ENCODE assay signal across 19 cellular contexts in genomic region chr1:109629372-109630030, GRCh38. TPM values are rescaled to one million over a fixed set of nuclear protein-coding genes. Genes with fewer than 3 reads are reported as not detected.
DNase-seq lines count a peak whose midpoint lies in the region; ATAC-seq and TF ChIP-seq lines count a peak whose summit lies in the region.
"Had no signal": no experiment of that assay in that cellular context is flagged by ENCODE, and none has a peak within 500 bp of the region (broad histone marks: within the 10 kb centered on the region; RNA-seq: fewer than 3 reads in every experiment).

No MANE protein-coding gene starts in this region.

- H3K36me3 Mint-ChIP-seq in WTC11, result peaks cover 30% of the 10 kb centered on the region
- H3K36me3 Mint-ChIP-seq in type B pancreatic cell, result peaks cover 4% of the 10 kb centered on the region

- in situ Hi-C loops in gastrocnemius medialis (cut with MboI; ENCODE audit: low sequenced_read_pairs in 4 of 4), result loop anchor here (10.0 kb wide), 2 partner anchors 85 to 355 kb away; partner anchors contain the start of genes GNAI3 (in 3 of the 4) and AHCYL1 (in 2 of the 4)

- peaks cover 0 to 6% of the 10 kb centered on the region in 2 donors for H3K4me1 ChIP-seq in right atrium auricular region
- no peaks in the 10 kb centered on the region for H3K4me1 ChIP-seq in gastrocnemius medialis

- DNase-seq in right atrium auricular region (ENCODE audit: low spot score) (peak; percentile 52), Right ventricle myocardium inferior (ENCODE audit: missing footprints) (no peak), WTC11 (ENCODE audit: low spot score) (no peak), lower leg skin (ENCODE audit: low spot score in 2 of 2) (peak; percentile 11 to 83), type B pancreatic cell (ENCODE audit: extremely low spot score, unreplicated experiment) (peak; percentile 61), gastrocnemius medialis (no peak), DMS114 treated with DMSO at 0.1 percent for 48 hours (lab: John Stamatoyannopoulos, UW; ENCODE audit: unreplicated experiment) (no peak)
- DNase-seq: DMS79; Kasumi-1; MG63; NCI-H1048; NCI-H1436 treated with DMSO at 0.1 percent for 48 hours; NK-92 treated with Interleukin-12 subunit alpha and Interleukin-12 subunit beta, amount 100 ng/mL, for 24 hours; Right ventricle myocardium superior had no signal

- 82 to 87% methylated on average over 9 to 10 of the region's 10 CpGs for WGBS in lower leg skin, 2 donors

- H3K27ac ChIP-seq in right atrium auricular region (no peak overlapping the region), gastrocnemius medialis (no peak overlapping the region)
- H3K27ac ChIP-seq: BLaER1, Peyer's patch had no signal

- no peaks in the 10 kb centered on the region for H3K9me3 Mint-ChIP-seq in WTC11
- H3K9me3 Mint-ChIP-seq in type B pancreatic cell, result no peaks in the 10 kb centered on the region
- H3K9me3 Mint-ChIP-seq: H9 had no signal

- H3K9me3 ChIP-seq in right atrium auricular region, result no peaks in the 10 kb centered on the region
- H3K9me3 ChIP-seq in gastrocnemius medialis, result no peaks in the 10 kb centered on the region
- H3K9me3 ChIP-seq: BLaER1, MG63, Peyer's patch had no signal

- POLR2A ChIA-PET in WTC11 (lab: Charles Lee), result no interaction called here

- H3K27me3 Mint-ChIP-seq in WTC11 (ENCODE audit: low read depth) (no peaks in the 10 kb centered on the region), type B pancreatic cell (no peaks in the 10 kb centered on the region)

- no peak for TF ChIP-seq POLR2A in lower leg skin (IDR thresholded peaks at IDR 0.05)
- TF ChIP-seq POLR2A in gastrocnemius medialis (IDR thresholded peaks at IDR 0.05), result no peak

- ATAC-seq in Right ventricle myocardium inferior (no peak), WTC11 (no peak), gastrocnemius medialis (no peak), HG02840 (IDR thresholded peaks at IDR 0.05; ENCODE audit: low FRiP score, unreplicated experiment) (no peak)

- H3K27me3 ChIP-seq in right atrium auricular region, result no peaks in the 10 kb centered on the region
- H3K27me3 ChIP-seq in gastrocnemius medialis, result no peaks in the 10 kb centered on the region
- H3K27me3 ChIP-seq: BLaER1, MG63, Peyer's patch had no signal

- TF ChIP-seq CTCF in right atrium auricular region (IDR thresholded peaks at IDR 0.05) (no peak), WTC11 (IDR thresholded peaks at IDR 0.05) (no peak), lower leg skin (IDR thresholded peaks at IDR 0.05) (no peak), type B pancreatic cell (conservative IDR thresholded peaks at IDR 0.05) (no peak), gastrocnemius medialis (IDR thresholded peaks at IDR 0.05 in 4 of 5, conservative IDR thresholded peaks at IDR 0.05 in 1 of 5) (no peak)

- peaks cover 36% of the 10 kb centered on the region for H3K36me3 ChIP-seq in right atrium auricular region
- H3K36me3 ChIP-seq in gastrocnemius medialis, result peaks cover 0 to 28% of the 10 kb centered on the region in 2 donors

- CTCF ChIA-PET in WTC11 (lab: Charles Lee), result interaction anchor here (0.5 to 4.6 kb wide), 28 partner anchors 7 to 405 kb away, joined by 3 to 100 read pairs (median 8); partner anchors contain the start of genes AHCYL1, AMPD2, GNAI3 and GNAT2

- H3K27ac Mint-ChIP-seq in WTC11, result 0 out of 2 replicates have a peak overlapping the region, but pooled peaks have one; percentile 57
- H3K27ac Mint-ChIP-seq in type B pancreatic cell, result no peak overlapping the region
- H3K27ac Mint-ChIP-seq: H9 had no signal

- intact Hi-C loops in Right ventricle myocardium inferior (cut with DNase I), result no loop called here
- intact Hi-C loops in lower leg skin (cut with DNase I; ENCODE audit: low total_unique reads), result loop anchor here (10.0 kb wide), 2 partner anchors 85 to 355 kb away; partner anchors contain the start of genes AHCYL1 and GNAI3
- intact Hi-C loops in gastrocnemius medialis (cut with DNase I; ENCODE audit: low total_unique reads), result no loop called here

- H3K4me3 ChIP-seq in right atrium auricular region, result no peak overlapping the region
- H3K4me3 ChIP-seq in lower leg skin (ENCODE audit: low read depth, poor library complexity, severe bottlenecking), result no peak overlapping the region
- H3K4me3 ChIP-seq in gastrocnemius medialis, result no peak overlapping the region
- H3K4me3 ChIP-seq: BLaER1, MG63, Peyer's patch had no signal

- H3K4me3 Mint-ChIP-seq in WTC11 (no peak overlapping the region), type B pancreatic cell (no peak overlapping the region)
- H3K4me3 Mint-ChIP-seq: H9 had no signal

- H3K4me1 Mint-ChIP-seq in WTC11 (peaks cover 10% of the 10 kb centered on the region), type B pancreatic cell (ENCODE audit: unreplicated experiment) (peaks cover 11% of the 10 kb centered on the region)

TF ChIP-seq in WTC11, 78 proteins besides CTCF, POLR2A, EP300 and RAD21 (continues in another document):
- TF ChIP-seq ZNF416 (CRISPR knock-in tag; IDR thresholded peaks at IDR 0.05) (no peak), OVOL2 (CRISPR knock-in tag; IDR thresholded peaks at IDR 0.05; ENCODE audit: borderline replicate concordance) (no peak), GRHL2 (CRISPR knock-in tag; IDR thresholded peaks at IDR 0.05; ENCODE audit: insufficient replicate concordance, severe bottlenecking) (no peak), AR (CRISPR knock-in tag; IDR thresholded peaks at IDR 0.05) (no peak), SOX15 (CRISPR knock-in tag; IDR thresholded peaks at IDR 0.05) (no peak), FOXJ3 (CRISPR knock-in tag; IDR thresholded peaks at IDR 0.05; ENCODE audit: borderline replicate concordance) (no peak), NR2C2 (CRISPR knock-in tag; IDR thresholded peaks at IDR 0.05) (no peak), RORB (CRISPR knock-in tag; IDR thresholded peaks at IDR 0.05) (no peak), SP1 (CRISPR knock-in tag; conservative IDR thresholded peaks at IDR 0.05) (no peak), ZNF671 (CRISPR knock-in tag; IDR thresholded peaks at IDR 0.05) (no peak)

RNA-seq across cellular contexts. Expression of gene AMPD2, which starts 9.9 kb away (rescaled TPM):
- 10 to 100 TPM; 16.1 to 17.9 TPM for total RNA-seq in right atrium auricular region
- total RNA-seq in Right ventricle myocardium inferior, result 11.9 TPM
- total RNA-seq in WTC11 (2021), result 51.8 to 79.8 TPM (median 60.0 TPM) in 3 replicates
- total RNA-seq in lower leg skin, result 10 to 100 TPM; 30.9 to 62.1 (median 40.7) TPM
- total RNA-seq in type B pancreatic cell (ENCODE audit: low replicate concordance), result 71.1 and 105 TPM in 2 replicates
- total RNA-seq in gastrocnemius medialis, result 10 to 100 TPM in 2 of 4 donors, 1 to 10 TPM in 2; 5.3 to 19.4 (median 10.4) TPM

RNA-seq across cellular contexts. Expression of gene GNAT2, which starts 10.1 kb away (rescaled TPM):
- total RNA-seq in right atrium auricular region (under 1 TPM in 1 of 2 donors, not detected in 1; 0.59 TPM), Right ventricle myocardium inferior (not detected), WTC11 (2021) (0.14 TPM in 1 of 3 replicates, not detected in the others), lower leg skin (not detected), type B pancreatic cell (ENCODE audit: low replicate concordance) (not detected in 2 replicates), gastrocnemius medialis (not detected)
- total RNA-seq: A673, Peyer's patch, Right ventricle myocardium superior had no signal

RNA-seq across cellular contexts. Expression of gene GSTM4, which starts 26.4 kb away (rescaled TPM):
- 10 to 100 TPM; 24.6 to 52.6 TPM for total RNA-seq in right atrium auricular region
- total RNA-seq in Right ventricle myocardium inferior, result 35.1 TPM
- 16.4 to 18.1 TPM (median 16.7 TPM) in 3 replicates for total RNA-seq in WTC11 (2021)
- total RNA-seq in lower leg skin, result 10 to 100 TPM; 13.4 to 23.3 (median 19.1) TPM
- total RNA-seq in type B pancreatic cell (ENCODE audit: low replicate concordance), result 37.5 and 42.2 TPM in 2 replicates
- total RNA-seq in gastrocnemius medialis, result 10 to 100 TPM; 18.1 to 28.9 (median 25.0) TPM

RNA-seq across cellular contexts. Expression of gene GSTM2, which starts 38.4 kb away (rescaled TPM):
- total RNA-seq in right atrium auricular region (10 to 100 TPM; 31.7 to 53.8 TPM), Right ventricle myocardium inferior (77.4 TPM), WTC11 (2021) (12.9 to 15.4 TPM (median 15.3 TPM) in 3 replicates), lower leg skin (100 to 1,000 TPM in 1 of 4 donors, 10 to 100 TPM in 3; 48.1 to 183 (median 57.2) TPM), type B pancreatic cell (ENCODE audit: low replicate concordance) (26.8 and 75.6 TPM in 2 replicates), gastrocnemius medialis (10 to 100 TPM; 29.2 to 41.4 (median 39.0) TPM)

RNA-seq across cellular contexts. Expression of gene GSTM1, which starts 58.1 kb away (rescaled TPM):
- total RNA-seq in right atrium auricular region, result 10 to 100 TPM in 1 of 2 donors, not detected in 1; 21.6 TPM
- not detected for total RNA-seq in Right ventricle myocardium inferior
- total RNA-seq in WTC11 (2021), result not detected in 3 replicates
- total RNA-seq in lower leg skin, result 10 to 100 TPM in 2 of 4 donors, not detected in 2; 26.1 to 60.4 TPM
- 6.6 and 37.3 TPM in 2 replicates for total RNA-seq in type B pancreatic cell (ENCODE audit: low replicate concordance)
- 10 to 100 TPM in 1 of 4 donors, not detected in 3; 30.3 TPM for total RNA-seq in gastrocnemius medialis
- total RNA-seq: Right ventricle myocardium superior had no signal

Comparison
In these comparisons a context has a peak if more than half of its experiments do, and no peak if none do; other contexts are left out.
1. DNase-seq: peak in right atrium auricular region (single experiment), lower leg skin (2 of 2) and type B pancreatic cell (single experiment); none in Right ventricle myocardium inferior (single experiment), WTC11 (single experiment), gastrocnemius medialis (0 of 2) and DMS114 treated with DMSO at 0.1 percent for 48 hours (single experiment).